ENCODE assay signal across 22 cellular contexts in genomic region chr10:129471447-129471846, GRCh38.
"Had no signal": no experiment of that assay in that cellular context is flagged by ENCODE, and none has a peak within 500 bp of the region (broad histone marks: within the 10 kb centered on the region; RNA-seq: fewer than 3 reads in every experiment).

No MANE protein-coding gene starts in this region.

- H3K4me3 Mint-ChIP-seq: naive thymus-derived CD8-positive, alpha-beta T cell had no signal

- H3K27me3 ChIP-seq: dorsolateral prefrontal cortex, esophagus squamous epithelium, gastroesophageal sphincter, neutrophil, spleen, suprapubic skin, thyroid gland, upper lobe of left lung, uterus had no signal

- H3K27ac ChIP-seq: dorsolateral prefrontal cortex, epithelial cell of prostate, esophagus squamous epithelium, gastroesophageal sphincter, neutrophil, spleen, suprapubic skin, thyroid gland, upper lobe of left lung, uterus had no signal

- H3K27me3 Mint-ChIP-seq: naive thymus-derived CD8-positive, alpha-beta T cell had no signal

- ATAC-seq: gastroesophageal sphincter; left cardiac atrium; left ventricle myocardium superior; naive thymus-derived CD8-positive, alpha-beta T cell; sciatic nerve had no signal

- H3K36me3 ChIP-seq: neutrophil, thyroid gland, uterus had no signal

- H3K4me3 ChIP-seq: dorsolateral prefrontal cortex, esophagus squamous epithelium, gastroesophageal sphincter, lung, spleen, suprapubic skin, thyroid gland, upper lobe of left lung, uterus had no signal

- DNase-seq: cortex of kidney; dorsolateral prefrontal cortex; effector memory CD4-positive, alpha-beta T cell; esophagus squamous epithelium; glutamatergic neuron; left cardiac atrium; left ventricle myocardium superior; naive thymus-derived CD8-positive, alpha-beta T cell; posterior cingulate gyrus; spleen; stimulated activated CD4-positive, alpha-beta T cell treated with anti-CD3 and anti-CD28 coated beads, Interleukin-15, amount 100 ng/mL, for 24 hours; stimulated activated CD4-positive, alpha-beta T cell treated with anti-CD3 and anti-CD28 coated beads, Interleukin-2, amount 100 ng/mL, for 24 hours; stimulated activated naive CD4-positive, alpha-beta T cell treated with Interleukin-2 at 50 U/mL for 16 hours; thyroid gland; upper lobe of left lung; uterus had no signal

- H3K9me3 ChIP-seq: esophagus squamous epithelium, gastroesophageal sphincter, neutrophil, spleen, suprapubic skin, thyroid gland, upper lobe of left lung, uterus had no signal
